In the genomic region with DNA sequence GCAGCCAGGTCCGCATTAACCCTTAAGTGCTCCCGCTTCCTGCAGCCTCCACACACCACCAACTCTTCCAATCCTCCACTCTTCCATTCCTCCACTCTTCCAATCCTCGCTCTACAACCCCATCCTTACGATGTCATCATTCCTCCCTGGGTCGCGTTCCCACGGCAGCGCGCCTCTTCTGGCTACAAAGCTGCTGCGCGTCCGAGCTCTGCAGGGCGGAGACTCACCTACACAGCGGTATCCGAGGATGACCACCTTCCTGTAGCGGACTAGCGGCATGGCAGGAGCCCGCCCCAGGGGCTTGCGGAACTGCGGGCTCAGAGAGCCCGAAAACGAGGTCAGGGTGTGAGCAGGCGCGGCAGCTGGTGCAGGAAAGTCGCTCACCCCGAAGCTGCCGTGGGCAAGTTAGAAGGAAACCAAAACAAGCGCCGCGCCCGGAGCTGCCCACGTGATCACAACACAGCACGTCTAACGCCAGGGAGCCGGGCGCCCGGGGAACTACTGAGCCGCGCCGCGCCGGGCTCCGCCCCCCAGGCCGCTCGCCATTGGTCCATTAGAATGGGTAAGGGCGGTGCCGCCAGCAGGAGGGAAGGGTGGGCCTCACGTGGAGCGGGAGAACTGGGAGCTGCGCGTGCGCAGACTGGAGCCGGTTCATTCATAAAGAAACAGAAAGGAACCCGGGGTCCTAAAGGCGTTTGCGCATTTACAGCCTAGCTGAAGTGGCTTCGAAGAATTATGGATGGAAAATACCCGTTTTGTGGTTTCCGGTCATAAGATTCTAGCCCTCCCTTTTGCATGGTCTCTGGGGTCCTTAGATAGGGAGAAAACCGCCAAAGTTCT, we compare ENCODE assay signal across 8 cellular contexts. TPM values are rescaled to one million over a fixed set of nuclear protein-coding genes. Genes with fewer than 3 reads are reported as not detected.
DNase-seq lines count a peak whose midpoint lies in the region; ATAC-seq and TF ChIP-seq lines count a peak whose summit lies in the region.

A gene with protein sequence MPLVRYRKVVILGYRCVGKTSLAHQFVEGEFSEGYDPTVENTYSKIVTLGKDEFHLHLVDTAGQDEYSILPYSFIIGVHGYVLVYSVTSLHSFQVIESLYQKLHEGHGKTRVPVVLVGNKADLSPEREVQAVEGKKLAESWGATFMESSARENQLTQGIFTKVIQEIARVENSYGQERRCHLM (minus strand): TSS at position 473 of the 840 bp plus-strand sequence. CDS start 194 bp downstream, at position 279.

- no peaks in the 10 kb centered on the region for H3K9me3 Mint-ChIP-seq in activated naive CD8-positive, alpha-beta T cell treated with anti-CD3 and anti-CD28 coated beads, Interleukin-2, amount 10 ng/mL, durations not matched to agents 7 days and 5 days

- peaks cover 3% of the 10 kb centered on the region for H3K4me1 ChIP-seq in cardiac muscle cell (ENCODE audit: low read depth)
- H3K4me1 ChIP-seq in upper lobe of right lung, result peaks cover 4% of the 10 kb centered on the region

- H3K27ac Mint-ChIP-seq in activated naive CD8-positive, alpha-beta T cell treated with anti-CD3 and anti-CD28 coated beads, Interleukin-2, amount 10 ng/mL, durations not matched to agents 7 days and 5 days, result peak within 1 kb of the TSS; percentile 79

- H3K36me3 Mint-ChIP-seq in activated naive CD8-positive, alpha-beta T cell treated with anti-CD3 and anti-CD28 coated beads, Interleukin-2, amount 10 ng/mL, durations not matched to agents 7 days and 5 days, result no peaks in the 10 kb centered on the region

- H3K27me3 ChIP-seq in SU-DHL-6 (ENCODE audit: low read length) (no peaks in the 10 kb centered on the region), cardiac muscle cell (no peaks in the 10 kb centered on the region), upper lobe of right lung (no peaks in the 10 kb centered on the region)

- H3K36me3 ChIP-seq in SU-DHL-6 (ENCODE audit: low read length) (no peaks in the 10 kb centered on the region), cardiac muscle cell (no peaks in the 10 kb centered on the region), upper lobe of right lung (no peaks in the 10 kb centered on the region)

- H3K4me3 Mint-ChIP-seq in activated naive CD8-positive, alpha-beta T cell treated with anti-CD3 and anti-CD28 coated beads, Interleukin-2, amount 10 ng/mL, durations not matched to agents 7 days and 5 days, result peak within 1 kb of the TSS; percentile 92

- ATAC-seq in HG02798 (IDR thresholded peaks at IDR 0.05; ENCODE audit: poor library complexity, unreplicated experiment) (peak; percentile 99), upper lobe of right lung (peak; percentile 100)
- ATAC-seq in activated naive CD8-positive, alpha-beta T cell treated with anti-CD3 and anti-CD28 coated beads, Interleukin-2, amount 10 ng/mL, durations not matched to agents 7 days and 5 days (ENCODE audit: low read depth), result peak; percentile 100

- H3K9me3 ChIP-seq in SU-DHL-6 (ENCODE audit: insufficient read depth, low read length), result no peaks in the 10 kb centered on the region
- no peaks in the 10 kb centered on the region for H3K9me3 ChIP-seq in cardiac muscle cell (ENCODE audit: low read depth)
- no peaks in the 10 kb centered on the region for H3K9me3 ChIP-seq in upper lobe of right lung

- POLR2A ChIA-PET in activated naive CD8-positive, alpha-beta T cell treated with anti-CD3 and anti-CD28 coated beads, Interleukin-2, amount 10 ng/mL, durations not matched to agents 7 days and 5 days (lab: Charles Lee), result interaction anchor here (0.8 to 2.8 kb wide), 17 partner anchors 10 to 218 kb away, joined by 3 to 43 read pairs (median 5); a partner anchor contains a TSS

- H3K9ac ChIP-seq in SU-DHL-6 (ENCODE audit: low read length), result peak within 1 kb of the TSS; percentile 71

- H3K4me1 Mint-ChIP-seq in activated naive CD8-positive, alpha-beta T cell treated with anti-CD3 and anti-CD28 coated beads, Interleukin-2, amount 10 ng/mL, durations not matched to agents 7 days and 5 days, result peaks cover 20% of the 10 kb centered on the region

- intact Hi-C loops in posterior cingulate gyrus (cut with DNase I) (no loop called here), upper lobe of right lung (cut with DNase I) (loop anchor here (10.0 kb wide), 1 partner anchor 55 kb away; no protein-coding TSS in a partner anchor)

- H3K27me3 Mint-ChIP-seq in activated naive CD8-positive, alpha-beta T cell treated with anti-CD3 and anti-CD28 coated beads, Interleukin-2, amount 10 ng/mL, durations not matched to agents 7 days and 5 days, result no peaks in the 10 kb centered on the region

- no peaks in the 10 kb centered on the region; the same call in 1 of the 2 replicates for H3F3A ChIP-seq in SU-DHL-6 (ENCODE audit: insufficient read depth)

- no peaks in the 10 kb centered on the region for H4K20me1 ChIP-seq in SU-DHL-6 (ENCODE audit: low read depth, low read length)

- DNase-seq in NCI-H1417 (lab: John Stamatoyannopoulos, UW), result peak; percentile 99 to 100 (median 99)
- peak; percentile 99 for DNase-seq in activated naive CD8-positive, alpha-beta T cell treated with anti-CD3 and anti-CD28 coated beads, Interleukin-2, amount 10 ng/mL, durations not matched to agents 7 days and 5 days
- DNase-seq in cardiac muscle cell (ENCODE audit: low read depth in 1 of 2, low spot score in 1 of 2), result peak; percentile 98 to 99
- peak; percentile 96 to 100 (median 98) for DNase-seq in posterior cingulate gyrus
- peak; percentile 99 for DNase-seq in upper lobe of right lung

- TF ChIP-seq CTCF in GM12875 (IDR thresholded peaks at IDR 0.05; ENCODE audit: borderline replicate concordance, insufficient read depth, low read depth, low read length), result peak; percentile 48; the same call in 1 of the 2 replicates
- no peak for TF ChIP-seq CTCF in SU-DHL-6 (IDR thresholded peaks at IDR 0.05; ENCODE audit: insufficient read depth, low read length, poor library complexity, severe bottlenecking)
- no peak for TF ChIP-seq CTCF in cardiac muscle cell (IDR thresholded peaks at IDR 0.05; ENCODE audit: low read depth, low read length)
- TF ChIP-seq CTCF in upper lobe of right lung (IDR thresholded peaks at IDR 0.05), result peak; percentile 14

- no peaks in the 10 kb centered on the region for H3K79me2 ChIP-seq in SU-DHL-6 (ENCODE audit: insufficient read depth, low read length)

- H2AFZ ChIP-seq in SU-DHL-6 (ENCODE audit: low read depth, low read length, severe bottlenecking), result peak within 1 kb of the TSS; percentile 100

- H3K27ac ChIP-seq in SU-DHL-6 (ENCODE audit: low read depth, low read length), result peak within 1 kb of the TSS; percentile 22; the same call in 1 of the 2 replicates
- no peak within 1 kb of the TSS for H3K27ac ChIP-seq in cardiac muscle cell
- peak within 1 kb of the TSS; percentile 78 for H3K27ac ChIP-seq in upper lobe of right lung

- no peaks in the 10 kb centered on the region for H3K9me2 ChIP-seq in SU-DHL-6 (replicated peaks; ENCODE audit: insufficient read depth, low read length)

- H3K4me2 ChIP-seq in SU-DHL-6 (ENCODE audit: low read depth, low read length, poor library complexity, severe bottlenecking), result peak within 1 kb of the TSS; percentile 76

- peak within 1 kb of the TSS; percentile 78 for H3K4me3 ChIP-seq in GM12875 (ENCODE audit: low read depth, low read length)
- H3K4me3 ChIP-seq in SU-DHL-6 (ENCODE audit: insufficient read depth, low read length, poor library complexity, severe bottlenecking), result peak within 1 kb of the TSS; percentile 95
- peak within 1 kb of the TSS; percentile 83 for H3K4me3 ChIP-seq in cardiac muscle cell
- peak within 1 kb of the TSS; percentile 91 for H3K4me3 ChIP-seq in upper lobe of right lung

RNA-seq across cellular contexts. Expression of the gene that starts here (rescaled TPM):
- 1 to 10 TPM; 8.0 to 9.7 TPM for total RNA-seq in activated naive CD8-positive, alpha-beta T cell treated with anti-CD3 and anti-CD28 coated beads, Interleukin-2, amount 10 ng/mL, durations not matched to agents 7 days and 5 days
- total RNA-seq in cardiac muscle cell, result 0.42 and 1.1 TPM in 2 replicates
- polyA plus RNA-seq in cardiac muscle cell, result 0.94 and 1.0 TPM in 2 replicates
- total RNA-seq in upper lobe of right lung, result 1.1 TPM

Comparison
In these comparisons a context has a peak if more than half of its experiments do, and no peak if none do; other contexts are left out.
1. CTCF ChIP-seq: peak in GM12875 (single experiment) and upper lobe of right lung (single experiment); none in SU-DHL-6 (single experiment) and cardiac muscle cell (single experiment).
2. Peak in every context shown above with its lines, with median percentiles within 50 percentile points of each other: H3K4me3 ChIP-seq, ATAC-seq and DNase-seq.